15 cellular contexts compared by ENCODE assay signal in the genomic region with DNA sequence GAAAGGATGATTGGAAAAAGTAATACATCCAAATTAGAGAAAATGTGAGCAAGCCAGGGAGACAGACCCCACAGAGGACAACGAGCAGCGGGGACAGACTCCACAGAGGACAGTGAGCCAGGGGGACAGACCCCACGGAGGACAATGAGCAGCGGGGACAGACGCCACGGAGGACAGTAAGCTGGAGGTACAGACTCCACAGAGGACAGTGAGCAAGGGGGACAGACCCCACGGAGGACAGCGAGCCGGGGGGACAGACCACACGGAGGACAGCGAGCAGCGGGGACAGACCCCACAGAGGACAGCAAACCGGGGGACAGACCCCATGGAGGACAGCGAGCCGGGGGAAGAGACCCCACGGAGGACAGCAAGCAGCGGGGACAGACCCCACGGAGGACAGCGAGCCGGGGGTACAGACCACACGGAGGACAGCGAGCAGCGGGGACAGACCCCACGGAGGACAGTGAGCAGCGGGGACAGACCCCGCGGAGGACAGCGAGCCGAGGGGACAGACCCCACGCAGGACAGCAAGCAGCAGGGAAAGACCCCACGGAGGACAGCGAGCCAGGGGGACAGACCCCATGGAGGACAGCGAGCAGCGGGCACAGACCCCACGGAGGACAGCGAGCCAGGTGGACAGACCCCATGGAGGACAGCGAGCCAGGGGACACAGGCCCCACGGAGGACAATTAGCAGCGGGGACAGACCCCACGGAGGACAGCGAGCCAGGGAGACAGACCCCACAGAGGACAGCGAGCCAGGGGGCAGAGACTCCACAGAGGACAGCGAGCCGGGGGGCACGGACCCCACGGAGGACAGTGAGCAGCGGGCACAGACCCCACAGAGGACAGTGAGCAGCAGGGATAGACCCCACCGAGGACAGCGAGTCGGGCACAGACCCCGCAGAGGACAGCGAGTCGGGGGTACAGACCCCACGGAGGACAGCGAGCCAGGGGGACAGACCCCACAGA.
"Had no signal": no experiment of that assay in that cellular context is flagged by ENCODE, and none has a peak within 500 bp of the region (broad histone marks: within the 10 kb centered on the region; RNA-seq: fewer than 3 reads in every experiment).

No MANE protein-coding gene starts in this region.

- H3K9me3 ChIP-seq: breast epithelium, esophagus muscularis mucosa, psoas muscle, thyroid gland had no signal

- H3K36me3 Mint-ChIP-seq: activated naive CD8-positive, alpha-beta T cell; T-cell had no signal

- H3K4me3 ChIP-seq: breast epithelium, dorsolateral prefrontal cortex, esophagus muscularis mucosa, psoas muscle, SK-N-MC, thyroid gland had no signal

- H3K9me3 Mint-ChIP-seq: activated T-helper 2 cell treated with anti-CD3 and anti-CD28 coated beads, Interferon-gamma antibody, Interleukin-2, Interleukin-4, amounts not matched to agents 10 μg/mL and 5 μg/mL and 100 μg/mL, durations not matched to agents 14 hours and 24 hours and 36 hours; T-cell had no signal

- ATAC-seq: psoas muscle, T-cell had no signal

- DNase-seq: activated CD4-positive, alpha-beta T cell treated with anti-CD3 and anti-CD28 coated beads for 48 hours; activated CD8-positive, alpha-beta memory T cell treated with anti-CD3 and anti-CD28 coated beads for 24 hours; anterior cingulate cortex; foreskin fibroblast; mesendoderm; T-cell; thyroid gland had no signal

- H3K27ac Mint-ChIP-seq: activated naive CD8-positive, alpha-beta T cell; activated T-helper 2 cell treated with anti-CD3 and anti-CD28 coated beads, Interferon-gamma antibody, Interleukin-2, Interleukin-4, amounts not matched to agents 10 μg/mL and 5 μg/mL and 100 μg/mL, durations not matched to agents 14 hours and 24 hours and 36 hours had no signal

- H3K27me3 ChIP-seq: thyroid gland had no signal

- H3K27ac ChIP-seq: breast epithelium, dorsolateral prefrontal cortex, esophagus muscularis mucosa, psoas muscle, SK-N-MC, thyroid gland, VCaP had no signal

- H3K4me1 ChIP-seq: breast epithelium, psoas muscle had no signal

- H3K36me3 ChIP-seq: breast epithelium, esophagus muscularis mucosa, thyroid gland had no signal

- H3K4me3 Mint-ChIP-seq: activated naive CD8-positive, alpha-beta T cell; T-cell had no signal
